Comparison of ENCODE assay signal across 21 cellular contexts in the genomic region with DNA sequence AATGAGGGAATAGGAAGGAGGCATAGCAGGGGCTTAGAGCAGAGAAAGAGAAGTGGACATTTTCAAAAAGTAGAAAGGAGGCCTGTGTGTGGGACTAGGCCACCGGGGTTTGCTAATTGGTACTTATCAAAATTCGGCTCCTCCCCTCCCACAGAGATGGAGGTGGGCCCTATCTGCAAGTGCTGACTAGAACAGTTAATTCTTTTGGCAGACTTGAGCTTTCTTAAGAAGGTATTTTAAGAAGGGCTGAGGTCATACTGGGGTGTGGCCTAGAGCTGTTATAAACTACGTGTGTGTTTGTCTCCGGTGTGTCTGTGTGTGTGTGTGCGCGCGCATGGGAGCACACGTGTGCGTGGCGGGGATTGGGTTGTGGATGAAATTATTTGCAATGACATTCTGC.
"Had no signal": no experiment of that assay in that cellular context is flagged by ENCODE, and none has a peak within 500 bp of the region (broad histone marks: within the 10 kb centered on the region; RNA-seq: fewer than 3 reads in every experiment).

No MANE protein-coding gene starts in this region.

- H3K36me3 Mint-ChIP-seq: activated naive CD8-positive, alpha-beta T cell; mesothelial cell of epicardium had no signal

- H3K27ac ChIP-seq: body of pancreas, dorsolateral prefrontal cortex, prostate gland, right atrium auricular region, thyroid gland had no signal

- H3K9me3 Mint-ChIP-seq: T-helper 1 cell treated with Interleukin-12 subunit alpha and Interleukin-12 subunit beta and Interleukin-4 antibody, amounts not matched to agents 30 μg/mL and 1 μg/mL, for 36 hours had no signal

- H3K9me3 ChIP-seq: body of pancreas, prostate gland, right atrium auricular region, thyroid gland had no signal

- ATAC-seq: activated CD4-positive, CD25-positive, alpha-beta regulatory T cell treated with anti-CD3 and anti-CD28 coated beads, Interleukin-2, amount 50 U/mL, for 24 hours; body of pancreas had no signal

- H3K27ac Mint-ChIP-seq: activated naive CD8-positive, alpha-beta T cell; mesothelial cell of epicardium; T-helper 1 cell treated with Interleukin-12 subunit alpha and Interleukin-12 subunit beta and Interleukin-4 antibody, amounts not matched to agents 30 μg/mL and 1 μg/mL, for 36 hours had no signal

- DNase-seq: activated CD4-positive, alpha-beta T cell treated with anti-CD3 and anti-CD28 coated beads, Interleukin-2, amount 50 U/mL, for 1 hour; activated gamma-delta T cell treated with Interleukin-2 at 50 U/mL for 16 hours; amniotic stem cell; body of pancreas; caudate nucleus; dorsolateral prefrontal cortex; erythroblast; islet precursor cell; stimulated activated CD4-positive, alpha-beta T cell treated with anti-CD3 and anti-CD28 coated beads, Interleukin-12 subunit alpha, Interleukin-12 subunit beta, amount 100 ng/mL, for 4 hours; stimulated activated CD4-positive, alpha-beta T cell treated with anti-CD3 and anti-CD28 coated beads, Interleukin-1b, Interleukin-23, amount 100 ng/mL, for 48 hours; stimulated activated CD8-positive, alpha-beta memory T cell treated with anti-CD3 and anti-CD28 coated beads, Interleukin-4, amount 100 ng/mL, for 48 hours; stimulated activated naive CD4-positive, alpha-beta T cell; thyroid gland had no signal

- H3K27me3 Mint-ChIP-seq: activated naive CD8-positive, alpha-beta T cell had no signal

- H3K36me3 ChIP-seq: prostate gland, right atrium auricular region, thyroid gland had no signal

- H3K4me1 ChIP-seq: body of pancreas, prostate gland, right atrium auricular region, thyroid gland had no signal

- H3K4me3 Mint-ChIP-seq: activated naive CD8-positive, alpha-beta T cell; mesothelial cell of epicardium; T-helper 1 cell treated with Interleukin-12 subunit alpha and Interleukin-12 subunit beta and Interleukin-4 antibody, amounts not matched to agents 30 μg/mL and 1 μg/mL, for 36 hours had no signal

- H3K27me3 ChIP-seq: body of pancreas, dorsolateral prefrontal cortex, right atrium auricular region, thyroid gland had no signal

- FAIRE-seq: urothelium cell line had no signal

- H3K4me3 ChIP-seq: body of pancreas, dorsolateral prefrontal cortex, lung, prostate gland, right atrium auricular region, thyroid gland had no signal
